In the genomic region with DNA sequence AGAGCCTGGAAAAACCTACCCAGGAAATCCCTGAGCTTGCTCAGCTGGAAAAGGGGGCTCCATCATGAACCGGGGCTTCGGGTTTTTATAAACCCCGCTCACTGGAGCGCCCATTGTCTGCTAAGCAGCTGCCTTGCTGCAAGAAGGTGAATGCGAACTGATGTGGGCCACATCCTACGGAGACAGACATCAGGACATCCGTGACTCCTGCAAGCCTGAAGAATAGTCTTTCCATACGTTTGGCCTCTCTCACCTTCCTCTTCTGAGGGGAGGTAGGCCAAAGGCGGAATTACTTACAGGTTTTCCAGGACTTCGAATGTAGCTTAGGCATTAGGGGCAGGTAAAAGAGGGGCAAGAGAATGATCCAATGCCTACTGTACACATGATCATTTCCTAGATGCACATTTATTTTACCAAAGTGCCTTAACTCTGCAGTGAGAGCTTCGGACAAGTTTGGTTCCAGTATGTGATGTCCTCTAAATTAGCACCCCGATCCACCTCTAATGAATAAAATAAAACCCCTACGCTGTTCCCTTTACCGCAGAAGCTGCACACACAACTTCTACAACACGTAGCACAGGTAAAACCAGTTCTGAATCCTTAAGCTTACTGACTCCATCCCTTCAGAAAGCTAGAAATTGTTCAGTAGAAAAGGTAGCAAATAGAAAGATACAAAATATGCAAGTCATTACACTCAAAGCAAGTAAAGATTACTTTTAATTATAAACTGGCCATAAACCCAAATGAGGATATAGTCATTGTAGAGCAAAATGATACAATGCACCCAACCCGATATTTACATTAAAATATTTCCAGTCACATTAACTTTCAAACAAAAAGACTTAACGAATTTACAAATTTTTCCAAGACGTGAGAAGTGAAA, we compare ENCODE assay signal across 8 cellular contexts. TPM values are rescaled to one million over a fixed set of nuclear protein-coding genes. Genes with fewer than 3 reads are reported as not detected.
DNase-seq lines count a peak whose midpoint lies in the region; ATAC-seq, FAIRE-seq and TF ChIP-seq lines count a peak whose summit lies in the region.

No MANE protein-coding gene starts in this region.

- H3K4me3 ChIP-seq in kidney (ENCODE audit: low read length in 2 of 2): peak overlapping the region; percentile 60 to 65

- no peaks in the 10 kb centered on the region for H3K9me3 ChIP-seq in kidney (ENCODE audit: control insufficient read depth in 1 of 2, low read length in 2 of 2)

- H3K9ac ChIP-seq in kidney (ENCODE audit: low read length in 2 of 2): peak overlapping the region; percentile 5 to 66

- no peak overlapping the region for H3K27ac ChIP-seq in kidney (ENCODE audit: low read depth in 2 of 2, low read length in 2 of 2)
- peak overlapping the region; percentile 97 for H3K27ac ChIP-seq in substantia nigra (ENCODE audit: low read depth, low read length, poor library complexity, severe bottlenecking)

- TF ChIP-seq CTCF in kidney (IDR thresholded peaks at IDR 0.05; ENCODE audit: borderline replicate concordance, extremely low read depth, insufficient read depth) (no peak), omental fat pad (IDR thresholded peaks at IDR 0.05) (no peak)

- H3K27me3 Mint-ChIP-seq in activated T-cell treated with anti-CD3 and anti-CD28 coated beads, Interleukin-2, amount 50 U/mL, for 4 hours (ENCODE audit: low read depth): peaks cover 36% of the 10 kb centered on the region
- peaks cover 42% of the 10 kb centered on the region for H3K27me3 Mint-ChIP-seq in activated T-helper 1 cell treated with anti-CD3 and anti-CD28 coated beads, Interleukin-12 subunit alpha, Interleukin-12 subunit beta, Interleukin-2, Interleukin-4 antibody, amounts not matched to agents 30 ng/mL and 10 ng/mL and 1 ng/mL, durations not matched to agents 14 hours and 24 hours and 36 hours (ENCODE audit: insufficient read depth)

- intact Hi-C loops in activated T-helper 1 cell treated with anti-CD3 and anti-CD28 coated beads, Interleukin-12 subunit alpha, Interleukin-12 subunit beta, Interleukin-2, Interleukin-4 antibody, amounts not matched to agents 30 ng/mL and 10 ng/mL and 1 ng/mL, durations not matched to agents 14 hours and 24 hours and 36 hours (cut with micrococcal nuclease): loop anchor here (1.0 to 2.0 kb wide), 7 partner anchors 28 to 197 kb away; partner anchors contain the start of genes PSMA5 and PSRC1
- intact Hi-C loops in kidney (cut with DNase I): no loop called here

- peaks cover 7% of the 10 kb centered on the region for H3K36me3 Mint-ChIP-seq in activated T-cell treated with anti-CD3 and anti-CD28 coated beads, Interleukin-2, amount 50 U/mL, for 4 hours (ENCODE audit: insufficient read depth)
- peaks cover 15% of the 10 kb centered on the region for H3K36me3 Mint-ChIP-seq in activated T-helper 1 cell treated with anti-CD3 and anti-CD28 coated beads, Interleukin-12 subunit alpha, Interleukin-12 subunit beta, Interleukin-2, Interleukin-4 antibody, amounts not matched to agents 30 ng/mL and 10 ng/mL and 1 ng/mL, durations not matched to agents 14 hours and 24 hours and 36 hours (ENCODE audit: low read depth)

- no peaks in the 10 kb centered on the region for H3K9me3 Mint-ChIP-seq in activated T-cell treated with anti-CD3 and anti-CD28 coated beads, Interleukin-2, amount 50 U/mL, for 4 hours
- no peaks in the 10 kb centered on the region for H3K9me3 Mint-ChIP-seq in activated T-helper 1 cell treated with anti-CD3 and anti-CD28 coated beads, Interleukin-12 subunit alpha, Interleukin-12 subunit beta, Interleukin-2, Interleukin-4 antibody, amounts not matched to agents 30 ng/mL and 10 ng/mL and 1 ng/mL, durations not matched to agents 14 hours and 24 hours and 36 hours

- ATAC-seq in activated T-cell treated with anti-CD3 and anti-CD28 coated beads, Interleukin-2, amount 50 U/mL, for 4 hours: no peak
- no peak for ATAC-seq in omental fat pad (ENCODE audit: low FRiP score)

- H3K27ac Mint-ChIP-seq in activated T-helper 1 cell treated with anti-CD3 and anti-CD28 coated beads, Interleukin-12 subunit alpha, Interleukin-12 subunit beta, Interleukin-2, Interleukin-4 antibody, amounts not matched to agents 30 ng/mL and 10 ng/mL and 1 ng/mL, durations not matched to agents 14 hours and 24 hours and 36 hours: no peak overlapping the region

- H3K4me1 Mint-ChIP-seq in activated T-cell treated with anti-CD3 and anti-CD28 coated beads, Interleukin-2, amount 50 U/mL, for 4 hours (ENCODE audit: low read depth): peaks cover 12% of the 10 kb centered on the region
- H3K4me1 Mint-ChIP-seq in activated T-helper 1 cell treated with anti-CD3 and anti-CD28 coated beads, Interleukin-12 subunit alpha, Interleukin-12 subunit beta, Interleukin-2, Interleukin-4 antibody, amounts not matched to agents 30 ng/mL and 10 ng/mL and 1 ng/mL, durations not matched to agents 14 hours and 24 hours and 36 hours (ENCODE audit: low read depth): peaks cover 25% of the 10 kb centered on the region

- H3K36me3 ChIP-seq in kidney (ENCODE audit: control insufficient read depth in 1 of 2, insufficient read depth in 2 of 2, low read length in 2 of 2): peaks cover 6 to 8% of the 10 kb centered on the region in 2 donors

- DNase-seq in activated T-cell treated with anti-CD3 and anti-CD28 coated beads, Interleukin-2, amount 50 U/mL, for 4 hours: no peak
- no peak for DNase-seq in activated T-cell treated with anti-CD3 and anti-CD28 coated beads, Interleukin-2, amount 50 U/mL, for 1 hour
- DNase-seq in activated T-helper 1 cell treated with anti-CD3 and anti-CD28 coated beads, Interleukin-12 subunit alpha, Interleukin-12 subunit beta, Interleukin-2, Interleukin-4 antibody, amounts not matched to agents 30 ng/mL and 10 ng/mL and 1 ng/mL, durations not matched to agents 14 hours and 24 hours and 36 hours (ENCODE audit: low spot score): no peak
- no peak for DNase-seq in kidney
- DNase-seq in substantia nigra (lab: John Stamatoyannopoulos, UW): peak in 1 of 49 donors; percentile 73
- no peak for DNase-seq in HTR-8/SVneo (ENCODE audit: insufficient read length, low spot score)
- DNase-seq in omental fat pad (ENCODE audit: low spot score): no peak
- DNase-seq in NCI-H2171 treated with DMSO at 0.1 percent for 48 hours (lab: John Stamatoyannopoulos, UW): no peak

- H3K4me1 ChIP-seq in kidney (ENCODE audit: control insufficient read depth in 1 of 2, insufficient read depth in 1 of 2, low read depth in 1 of 2, low read length in 2 of 2): peaks cover 16 to 17% of the 10 kb centered on the region in 2 donors

- FAIRE-seq in kidney (lab: Jason Lieb, UNC): no peak
- FAIRE-seq in HTR-8/SVneo (lab: Jason Lieb, UNC): no peak

- peak overlapping the region; percentile 77 for H3K4me3 Mint-ChIP-seq in activated T-cell treated with anti-CD3 and anti-CD28 coated beads, Interleukin-2, amount 50 U/mL, for 4 hours
- peak overlapping the region; percentile 81 for H3K4me3 Mint-ChIP-seq in activated T-helper 1 cell treated with anti-CD3 and anti-CD28 coated beads, Interleukin-12 subunit alpha, Interleukin-12 subunit beta, Interleukin-2, Interleukin-4 antibody, amounts not matched to agents 30 ng/mL and 10 ng/mL and 1 ng/mL, durations not matched to agents 14 hours and 24 hours and 36 hours

RNA-seq across cellular contexts. Expression of gene SORT1, which starts 0.9 kb away (rescaled TPM):
- total RNA-seq in activated T-cell treated with anti-CD3 and anti-CD28 coated beads, Interleukin-2, amount 50 U/mL, for 4 hours: 1 to 10 TPM; 1.1 to 1.6 (median 1.2) TPM
- total RNA-seq in activated T-helper 1 cell treated with anti-CD3 and anti-CD28 coated beads, Interleukin-12 subunit alpha, Interleukin-12 subunit beta, Interleukin-2, Interleukin-4 antibody, amounts not matched to agents 30 ng/mL and 10 ng/mL and 1 ng/mL, durations not matched to agents 14 hours and 24 hours and 36 hours: 1.4 and 1.5 TPM in 2 replicates
- total RNA-seq in kidney: 169 TPM
- 33.5 TPM for polyA plus RNA-seq in kidney (ENCODE audit: insufficient read depth, low read depth, low replicate concordance)
- 10 to 100 TPM; 55.8 to 79.2 (median 68.3) TPM for total RNA-seq in omental fat pad

RNA-seq across cellular contexts. Expression of gene PSMA5, which starts 27.7 kb away (rescaled TPM):
- total RNA-seq in activated T-cell treated with anti-CD3 and anti-CD28 coated beads, Interleukin-2, amount 50 U/mL, for 4 hours: 100 to 1,000 TPM; 298 to 351 (median 300) TPM
- total RNA-seq in activated T-helper 1 cell treated with anti-CD3 and anti-CD28 coated beads, Interleukin-12 subunit alpha, Interleukin-12 subunit beta, Interleukin-2, Interleukin-4 antibody, amounts not matched to agents 30 ng/mL and 10 ng/mL and 1 ng/mL, durations not matched to agents 14 hours and 24 hours and 36 hours: 241 and 283 TPM in 2 replicates
- total RNA-seq in kidney (71.4 TPM), omental fat pad (10 to 100 TPM; 21.0 to 36.9 (median 29.7) TPM)
- 91.1 TPM for polyA plus RNA-seq in kidney (ENCODE audit: insufficient read depth, low read depth, low replicate concordance)

Comparison
In these comparisons a context has a peak if more than half of its experiments do, and no peak if none do; other contexts are left out.
1. RNA of gene SORT1, which starts 0.9 kb away (total RNA-seq): 169 TPM in kidney (single experiment) and 55.8 to 79.2 TPM in omental fat pad; 1.4 to 1.5 TPM in activated T-helper 1 cell treated with anti-CD3 and anti-CD28 coated beads, Interleukin-12 subunit alpha, Interleukin-12 subunit beta, Interleukin-2, Interleukin-4 antibody, amounts not matched to agents 30 ng/mL and 10 ng/mL and 1 ng/mL, durations not matched to agents 14 hours and 24 hours and 36 hours and 1.1 to 1.6 TPM in activated T-cell treated with anti-CD3 and anti-CD28 coated beads, Interleukin-2, amount 50 U/mL, for 4 hours; every median in the first group is over 10 times any median in the second.